9 cellular contexts compared by ENCODE assay signal in the genomic region with DNA sequence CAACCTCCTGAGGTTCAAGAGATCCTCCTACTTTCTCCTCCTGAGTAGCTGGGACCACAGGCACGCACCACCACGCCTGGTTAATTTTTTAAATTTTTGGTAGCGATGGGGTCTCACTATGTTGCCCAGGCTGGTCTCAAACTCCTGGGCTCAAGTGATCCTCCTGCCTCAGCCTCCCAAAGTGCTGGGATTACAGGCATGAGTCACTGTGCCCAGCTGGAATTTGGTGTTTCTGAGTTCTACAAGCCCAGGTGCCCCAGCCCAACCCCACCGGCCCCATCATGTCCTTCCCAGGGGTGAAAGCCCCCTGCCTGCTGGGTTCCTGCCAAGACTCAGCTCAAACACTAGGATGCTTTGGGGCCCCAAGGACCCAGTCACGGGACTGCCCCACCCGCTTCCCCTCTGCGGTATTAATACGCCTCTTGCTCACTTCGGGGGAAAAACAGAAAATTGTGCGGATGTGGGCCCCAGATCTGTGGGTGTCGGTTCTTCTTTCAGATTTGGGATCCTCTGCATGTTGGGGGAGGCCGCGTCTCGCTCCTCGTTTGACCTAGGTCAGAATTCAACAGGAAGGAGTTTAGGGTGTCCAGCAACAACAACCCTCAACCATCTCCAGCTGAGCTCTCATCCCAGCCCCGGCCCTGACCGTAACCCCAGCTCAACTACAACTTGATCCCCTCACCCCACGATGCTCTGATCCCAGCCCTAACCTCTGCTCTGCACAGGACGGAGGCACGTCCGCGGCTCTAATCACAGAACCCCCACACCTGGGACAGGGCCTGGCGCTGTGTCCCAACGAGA. TPM values are rescaled to one million over a fixed set of nuclear protein-coding genes. Genes with fewer than 3 reads are reported as not detected.
DNase-seq lines count a peak whose midpoint lies in the region; ATAC-seq and TF ChIP-seq lines count a peak whose summit lies in the region.
"Had no signal": no experiment of that assay in that cellular context is flagged by ENCODE, and none has a peak within 500 bp of the region (broad histone marks: within the 10 kb centered on the region; RNA-seq: fewer than 3 reads in every experiment).

No MANE protein-coding gene starts in this region.

- TF ChIP-seq POLR2A in GM19099 (IDR thresholded peaks at IDR 0.05; ENCODE audit: extremely low read depth, insufficient read length, low read depth) = peak; percentile 55

- ATAC-seq in stimulated activated naive CD8-positive, alpha-beta T cell treated with anti-CD3 and anti-CD28 coated beads, Interleukin-15, Interleukin-2, amounts not matched to agents 100 U/mL and 50 U/mL, for 24 hours = peak; percentile 84

- DNase-seq in Kasumi-1 (lab: John Stamatoyannopoulos, UW) = peak; percentile 76 to 78
- DNase-seq in activated CD8-positive, alpha-beta memory T cell treated with anti-CD3 and anti-CD28 coated beads, Interleukin-2, amount 50 U/mL, for 48 hours = peak; percentile 81
- peak; percentile 53 for DNase-seq in medulla oblongata (ENCODE audit: extremely low spot score)
- DNase-seq in stimulated activated naive CD8-positive, alpha-beta T cell treated with anti-CD3 and anti-CD28 coated beads, Interleukin-15, Interleukin-2, amounts not matched to agents 100 U/mL and 50 U/mL, for 24 hours = peak; percentile 86
- DNase-seq in HuH-7 (ENCODE audit: low spot score) = no peak
- DNase-seq in SHP77 (lab: John Stamatoyannopoulos, UW) = no peak
- no peak for DNase-seq in ureter (ENCODE audit: low spot score)

RNA-seq across cellular contexts. Expression of a gene that starts 3.7 kb away (rescaled TPM):
- not detected for total RNA-seq in ureter
- total RNA-seq: cardiac muscle cell had no signal

RNA-seq across cellular contexts. Expression of a gene that starts 25.0 kb away (rescaled TPM):
- 80.8 TPM for total RNA-seq in ureter

RNA-seq across cellular contexts. Expression of a gene that starts 26.3 kb away (rescaled TPM):
- 0.57 TPM for total RNA-seq in ureter
- total RNA-seq: cardiac muscle cell had no signal

RNA-seq across cellular contexts. Expression of a gene that starts 28.7 kb away (rescaled TPM):
- not detected for total RNA-seq in ureter
- total RNA-seq: cardiac muscle cell had no signal

RNA-seq across cellular contexts. Expression of a gene that starts 36.7 kb away (rescaled TPM):
- total RNA-seq in ureter = not detected
- total RNA-seq: cardiac muscle cell had no signal

Comparison
In these comparisons a context has a peak if more than half of its experiments do, and no peak if none do; other contexts are left out.
1. DNase-seq: peak in Kasumi-1 (2 of 2), activated CD8-positive, alpha-beta memory T cell treated with anti-CD3 and anti-CD28 coated beads, Interleukin-2, amount 50 U/mL, for 48 hours (single experiment), medulla oblongata (single experiment) and stimulated activated naive CD8-positive, alpha-beta T cell treated with anti-CD3 and anti-CD28 coated beads, Interleukin-15, Interleukin-2, amounts not matched to agents 100 U/mL and 50 U/mL, for 24 hours (single experiment); none in HuH-7 (single experiment), SHP77 (0 of 2) and ureter (single experiment).